Comparison of ENCODE assay signal across 8 cellular contexts in the genomic region with DNA sequence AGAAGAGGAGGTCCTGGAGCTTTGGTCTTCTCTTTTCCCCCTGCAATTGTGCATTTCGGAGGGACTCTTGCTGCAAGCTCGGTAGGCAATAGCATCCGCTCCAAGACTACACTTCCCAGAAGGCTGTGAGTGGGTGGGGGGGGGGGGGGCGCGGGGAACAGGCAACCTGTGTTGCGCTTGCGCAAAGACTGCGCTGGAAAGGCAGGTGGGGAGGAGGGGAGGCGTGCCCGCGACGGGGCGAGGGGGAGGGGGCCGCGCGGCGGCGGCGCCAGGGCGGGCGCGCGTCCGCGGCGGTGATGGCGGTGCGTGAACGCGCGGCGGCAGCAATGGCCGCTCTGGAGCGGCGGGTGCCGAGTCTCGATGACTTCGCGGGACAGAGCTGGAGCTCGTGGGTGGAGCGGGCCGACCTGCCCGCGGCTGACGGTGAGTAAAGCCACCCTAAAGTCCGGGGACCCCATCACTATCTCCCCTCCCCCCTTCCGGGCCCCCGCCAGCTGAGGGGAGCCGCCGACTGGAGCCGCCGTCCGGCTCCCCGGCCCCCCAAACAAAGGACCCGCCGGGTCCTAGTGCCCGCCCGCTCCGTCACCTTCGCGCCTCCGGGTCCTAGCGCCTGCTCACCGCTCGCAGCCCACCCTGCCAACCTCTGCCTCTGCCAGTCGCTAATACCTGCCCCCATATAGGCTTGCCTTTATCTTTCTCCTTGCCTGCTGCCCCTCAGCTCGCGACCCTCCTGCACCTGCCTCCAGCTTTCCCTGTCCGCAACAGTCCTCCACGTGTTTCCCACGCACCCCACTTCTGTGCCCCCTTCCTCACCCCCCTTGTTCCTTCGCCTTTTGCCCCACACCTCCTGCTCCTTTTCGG. TPM values are rescaled to one million over a fixed set of nuclear protein-coding genes. Genes with fewer than 3 reads are reported as not detected.
DNase-seq lines count a peak whose midpoint lies in the region; ATAC-seq and TF ChIP-seq lines count a peak whose summit lies in the region.

Gene ATXN7L2 (plus strand): TSS at position 248 of the 861 bp plus-strand sequence. CDS start 49 bp downstream, at position 297.

- intact Hi-C loops in PC-9 (cut with micrococcal nuclease; ENCODE audit: unreplicated experiment) = loop anchor here (1.0 kb wide), 2 partner anchors 25 to 58 kb away; partner anchors contain the start of genes AMIGO1 and PSMA5

- no peaks in the 10 kb centered on the region for H3K27me3 Mint-ChIP-seq in activated T-cell treated with anti-CD3 and anti-CD28 coated beads, Interleukin-2, amount 50 U/mL, for 24 hours

- H3K36me3 Mint-ChIP-seq in activated T-cell treated with anti-CD3 and anti-CD28 coated beads, Interleukin-2, amount 50 U/mL, for 24 hours (ENCODE audit: low read depth) = peaks cover 48% of the 10 kb centered on the region

- WGBS in esophagus, 2 donors = 1% methylated on average over 29 to 71 of the region's 73 CpGs

- H3K79me2 ChIP-seq in PC-9 (ENCODE audit: low read depth) = no peaks in the 10 kb centered on the region

- peaks cover 33% of the 10 kb centered on the region for H3K4me1 Mint-ChIP-seq in activated T-cell treated with anti-CD3 and anti-CD28 coated beads, Interleukin-2, amount 50 U/mL, for 24 hours (ENCODE audit: low read depth)

- H3K27me3 ChIP-seq in PC-9 (ENCODE audit: insufficient read depth, low read depth) = peaks cover 37% of the 10 kb centered on the region
- H3K27me3 ChIP-seq in esophagus (ENCODE audit: control insufficient read depth in 1 of 2, insufficient read depth in 2 of 2, low read length in 2 of 2) = no peaks in the 10 kb centered on the region
- H3K27me3 ChIP-seq in muscle layer of duodenum (ENCODE audit: low read depth, low read length) = no peaks in the 10 kb centered on the region

- no peaks in the 10 kb centered on the region for H3K9me2 ChIP-seq in PC-9 (ENCODE audit: insufficient read depth)

- peak within 1 kb of the TSS; percentile 96 for H3K27ac Mint-ChIP-seq in activated T-cell treated with anti-CD3 and anti-CD28 coated beads, Interleukin-2, amount 50 U/mL, for 24 hours

- H3F3A ChIP-seq in PC-9 (ENCODE audit: insufficient read depth, low read depth) = no peaks in the 10 kb centered on the region

- H3K4me3 Mint-ChIP-seq in activated T-cell treated with anti-CD3 and anti-CD28 coated beads, Interleukin-2, amount 50 U/mL, for 24 hours = peak within 1 kb of the TSS; percentile 97

- H3K4me1 ChIP-seq in PC-9 (replicated peaks; ENCODE audit: insufficient read depth) = peaks cover 11% of the 10 kb centered on the region
- H3K4me1 ChIP-seq in esophagus (ENCODE audit: control insufficient read depth in 2 of 2, insufficient read depth in 2 of 2, low read length in 1 of 2) = peaks cover 5 to 10% of the 10 kb centered on the region in 2 donors
- peaks cover 9 to 21% of the 10 kb centered on the region in 2 donors for H3K4me1 ChIP-seq in muscle layer of duodenum (ENCODE audit: control insufficient read depth in 1 of 2, insufficient read depth in 2 of 2, low read length in 2 of 2)

- H2AFZ ChIP-seq in PC-9 = peak within 1 kb of the TSS; percentile 91

- CTCF ChIA-PET in PC-9 (lab: Charles Lee) = interaction anchor here (0.6 to 0.8 kb wide), 3 partner anchors 13 to 209 kb away, joined by 4 to 9 read pairs (median 5); no protein-coding TSS in a partner anchor

- peak within 1 kb of the TSS; percentile 90 for H3K4me2 ChIP-seq in PC-9

- no TSS peak for BruUV-seq in PC-9 (replicated peaks; lab: Mats Ljungman, UMichigan)

- H3K27ac ChIP-seq in PC-9 (peak within 1 kb of the TSS; percentile 63), esophagus (ENCODE audit: low read depth in 2 of 2, low read length in 1 of 2) (peak within 1 kb of the TSS; percentile 92 to 95), muscle layer of duodenum (ENCODE audit: low read length) (no peak within 1 kb of the TSS)

- POLR2A ChIA-PET in PC-9 (lab: Charles Lee; ENCODE audit: unreplicated experiment) = interaction anchor here (0.6 kb wide), 2 partner anchors 166 to 899 kb away, joined by 3 to 9 read pairs; no protein-coding TSS in a partner anchor

- no peak for TF ChIP-seq CTCF in PC-9 (conservative IDR thresholded peaks at IDR 0.05)

- in situ Hi-C loops in KBM-7 (cut with MboI; ENCODE audit: low pct_unique_long_range_greater_than_20kb, low sequenced_read_pairs) = no loop called here

- H3K9me3 ChIP-seq in PC-9 (ENCODE audit: insufficient read depth, low read depth) = no peaks in the 10 kb centered on the region
- no peaks in the 10 kb centered on the region for H3K9me3 ChIP-seq in esophagus (ENCODE audit: control insufficient read depth in 2 of 2, insufficient read depth in 1 of 2, low read depth in 1 of 2, low read length in 1 of 2)
- H3K9me3 ChIP-seq in muscle layer of duodenum (ENCODE audit: control insufficient read depth in 1 of 2, low read length in 2 of 2) = no peaks in the 10 kb centered on the region

- DNase-seq in DMS153 treated with DMSO at 0.1 percent for 48 hours (lab: John Stamatoyannopoulos, UW; ENCODE audit: unreplicated experiment) = peak; percentile 79
- peak; percentile 73 for DNase-seq in KBM-7
- peak; percentile 75 to 87 for DNase-seq in PC-9
- peak; percentile 93 for DNase-seq in activated T-cell treated with anti-CD3 and anti-CD28 coated beads, Interleukin-2, amount 50 U/mL, for 24 hours
- DNase-seq in stimulated activated CD8-positive, alpha-beta memory T cell treated with anti-CD3 and anti-CD28 coated beads, Interleukin-7, amount 100 ng/mL, for 24 hours (ENCODE audit: low read depth) = peak; percentile 82

- H4K20me1 ChIP-seq in PC-9 (ENCODE audit: insufficient read depth) = no peaks in the 10 kb centered on the region

- peak; percentile 70 for ATAC-seq in GM21717 (IDR thresholded peaks at IDR 0.05; ENCODE audit: unreplicated experiment)

- no peaks in the 10 kb centered on the region for H3K9me3 Mint-ChIP-seq in activated T-cell treated with anti-CD3 and anti-CD28 coated beads, Interleukin-2, amount 50 U/mL, for 24 hours

- H3K36me3 ChIP-seq in PC-9 (ENCODE audit: low read depth) = no peaks in the 10 kb centered on the region
- H3K36me3 ChIP-seq in esophagus (ENCODE audit: control insufficient read depth in 2 of 2, insufficient read depth in 2 of 2, low read length in 1 of 2) = peaks cover 7% of the 10 kb centered on the region in 2 donors
- peaks cover 0 to 25% of the 10 kb centered on the region in 2 donors for H3K36me3 ChIP-seq in muscle layer of duodenum (ENCODE audit: control insufficient read depth in 1 of 2, insufficient read depth in 2 of 2, low read length in 2 of 2)

- H3K4me3 ChIP-seq in PC-9 (peak within 1 kb of the TSS; percentile 68), esophagus (ENCODE audit: low read depth in 1 of 2, low read length in 2 of 2) (peak within 1 kb of the TSS; percentile 60 to 64), muscle layer of duodenum (ENCODE audit: low read depth in 1 of 2, low read length in 2 of 2) (peak within 1 kb of the TSS; percentile 85)

RNA-seq across cellular contexts. Expression of gene ATXN7L2, which starts in this region (rescaled TPM):
- total RNA-seq in PC-9 (2021) = 4.7 and 5.7 TPM in 2 replicates
- polyA plus RNA-seq in esophagus = 1 to 10 TPM; 3.6 to 6.4 TPM
